ENCODE assay signal across 6 cellular contexts in the genomic region with DNA sequence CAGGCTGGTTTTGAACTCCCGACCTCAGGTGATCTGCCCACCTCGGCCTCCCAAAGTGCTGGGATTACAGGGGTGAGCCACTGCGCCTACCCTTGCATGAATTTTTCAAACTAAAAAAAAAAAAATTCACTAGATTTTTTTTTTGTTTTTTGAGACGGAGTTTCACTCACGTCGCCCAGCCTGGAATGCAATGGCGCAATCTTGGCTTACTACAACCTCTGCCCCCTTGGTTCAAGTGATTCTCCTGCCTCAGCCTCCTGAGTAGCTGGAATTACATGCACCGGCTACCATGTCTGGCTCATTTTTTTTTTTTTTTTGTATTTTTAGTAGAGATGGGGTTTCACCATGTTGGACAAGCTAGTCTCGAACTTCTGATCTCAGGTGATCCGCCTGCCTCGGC. TPM values are rescaled to one million over a fixed set of nuclear protein-coding genes. Genes with fewer than 3 reads are reported as not detected.
DNase-seq lines count a peak whose midpoint lies in the region; ATAC-seq, FAIRE-seq and TF ChIP-seq lines count a peak whose summit lies in the region.
"Not testable (repeated sequence)": the region's sequence is repeated elsewhere in the genome, so short reads cannot be mapped to it uniquely, and the experiment has no call there.

No MANE protein-coding gene starts in this region.

- H3K14ac ChIP-seq in H1 (ENCODE audit: insufficient read length); trophoblast cell (ENCODE audit: low read length): not testable (repeated sequence)

- not testable (repeated sequence) for H3K4me3 ChIP-seq in choroid plexus epithelial cell (ENCODE audit: low read depth, low read length); H1 (ENCODE audit: extremely low read depth in 1 of 4, insufficient read depth in 2 of 4, low read depth in 3 of 4, low read length in 4 of 4); HepG2 (replicated peaks in 1 of 3; ENCODE audit: insufficient read depth in 1 of 3, low read depth in 2 of 3, low read length in 3 of 3); trophoblast cell (ENCODE audit: low read depth, low read length)

- not testable (repeated sequence) for H3K56ac ChIP-seq in H1 (replicated peaks; ENCODE audit: insufficient read length, low read depth, low read length)

- not testable (repeated sequence) for H2BK5ac ChIP-seq in H1 (ENCODE audit: low read depth, low read length); trophoblast cell (ENCODE audit: low read depth, low read length, poor library complexity)

- not testable (repeated sequence) for H3K36me3 ChIP-seq in H1 (ENCODE audit: control insufficient read depth in 2 of 4, insufficient read depth in 4 of 4, low read length in 3 of 4); HepG2 (replicated peaks in 1 of 2; ENCODE audit: control insufficient read depth in 1 of 2, insufficient read depth in 2 of 2, low read length in 2 of 2); trophoblast cell (ENCODE audit: control insufficient read depth in 1 of 2, insufficient read depth in 2 of 2, low read length in 2 of 2)

- TF ChIP-seq CTCF in choroid plexus epithelial cell (conservative IDR thresholded peaks at IDR 0.05; ENCODE audit: low read depth, low read length); H1 (IDR thresholded peaks at IDR 0.05; ENCODE audit: control extremely low read depth in 1 of 3, insufficient read depth in 1 of 3, low read depth in 1 of 3, low read length in 3 of 3); HepG2 (CRISPR knock-in tag; IDR thresholded peaks at IDR 0.05); type B pancreatic cell (conservative IDR thresholded peaks at IDR 0.05): not testable (repeated sequence)

- not testable (repeated sequence) for H3K18ac ChIP-seq in H1 (ENCODE audit: extremely low read depth, low read length); trophoblast cell (ENCODE audit: low read length)

- H3K9me3 Mint-ChIP-seq in type B pancreatic cell = not testable (repeated sequence)

- not testable (repeated sequence) for H3K4me1 ChIP-seq in H1 (replicated peaks in 1 of 4; ENCODE audit: control insufficient read depth in 3 of 4, insufficient read depth in 4 of 4, low read length in 3 of 4); trophoblast cell (ENCODE audit: control insufficient read depth in 1 of 2, insufficient read depth in 2 of 2, low read length in 2 of 2)
- peaks cover 13% of the 10 kb centered on the region; the same call in 1 of the 2 replicates for H3K4me1 ChIP-seq in HepG2 (ENCODE audit: insufficient read depth, low read length)

- H4K5ac ChIP-seq in H1 (ENCODE audit: insufficient read length, low read depth, low read length) = not testable (repeated sequence)

- DNase-seq in amniotic epithelial cell (ENCODE audit: low read depth) = peak; percentile 23
- peak; percentile 55 for DNase-seq in choroid plexus epithelial cell (ENCODE audit: low read depth)
- not testable (repeated sequence) for DNase-seq in H1 (ENCODE audit: low read depth in 1 of 2, low spot score in 2 of 2); HepG2 (ENCODE audit: low spot score)
- DNase-seq in trophoblast cell = peak; percentile 59 to 76
- peak; percentile 3 for DNase-seq in type B pancreatic cell (ENCODE audit: extremely low spot score, unreplicated experiment)

- not testable (repeated sequence) for TF ChIP-seq RAD21 in H1 (IDR thresholded peaks at IDR 0.05 in 1 of 2, conservative IDR thresholded peaks at IDR 0.05 in 1 of 2; ENCODE audit: low read depth in 2 of 2, low read length in 2 of 2); HepG2 (CRISPR knock-in tag; IDR thresholded peaks at IDR 0.05)

- H4K8ac ChIP-seq in H1 (ENCODE audit: extremely low read depth, insufficient read depth, low read length); trophoblast cell (ENCODE audit: low read depth, low read length): not testable (repeated sequence)

- not testable (repeated sequence) for H3K27me3 ChIP-seq in H1 (replicated peaks in 1 of 4; ENCODE audit: control insufficient read depth in 3 of 4, extremely low read depth in 1 of 4, insufficient read depth in 3 of 4, low read length in 3 of 4); HepG2 (ENCODE audit: control insufficient read depth in 1 of 2, insufficient read depth in 2 of 2, low read length in 2 of 2); trophoblast cell (ENCODE audit: insufficient read depth, low read length)

- not testable (repeated sequence) for TF ChIP-seq EP300 in H1 (IDR thresholded peaks at IDR 0.05; ENCODE audit: borderline replicate concordance in 1 of 2, low read depth in 2 of 2, low read length in 2 of 2); HepG2 (IDR thresholded peaks at IDR 0.05; ENCODE audit: low read depth in 2 of 2, low read length in 2 of 2); HepG2 (CRISPR knock-in tag; IDR thresholded peaks at IDR 0.05; ENCODE audit: borderline replicate concordance)

- H3K23ac ChIP-seq in H1 (ENCODE audit: insufficient read length); trophoblast cell (ENCODE audit: low read length): not testable (repeated sequence)

- H3K79me1 ChIP-seq in H1 (ENCODE audit: low read depth, low read length); trophoblast cell (ENCODE audit: low read length): not testable (repeated sequence)

- H3K4me3 Mint-ChIP-seq in type B pancreatic cell = not testable (repeated sequence)

- H2BK120ac ChIP-seq in H1 (replicated peaks; ENCODE audit: low read depth, low read length); trophoblast cell (ENCODE audit: insufficient read depth, low read length, poor library complexity): not testable (repeated sequence)

- BruUV-seq in HepG2 (replicated peaks; lab: Mats Ljungman, UMichigan) = not testable (repeated sequence)

- H2AFZ ChIP-seq in H1 (ENCODE audit: low read length); HepG2 (ENCODE audit: low read length); trophoblast cell (ENCODE audit: insufficient read depth, low read length, poor library complexity): not testable (repeated sequence)

- H3K4me1 Mint-ChIP-seq in type B pancreatic cell (ENCODE audit: unreplicated experiment) = not testable (repeated sequence)

- H3K27ac Mint-ChIP-seq in type B pancreatic cell = not testable (repeated sequence)

- not testable (repeated sequence) for H2BK15ac ChIP-seq in H1 (ENCODE audit: low read length)

- not testable (repeated sequence) for H2BK20ac ChIP-seq in H1 (ENCODE audit: low read length)

- not testable (repeated sequence) for H3K23me2 ChIP-seq in H1 (ENCODE audit: low read depth, low read length)

- H3K27ac ChIP-seq in H1 (ENCODE audit: low read depth, low read length); HepG2 (ENCODE audit: extremely low read length, insufficient read depth, low read length); trophoblast cell (ENCODE audit: low read depth, low read length): not testable (repeated sequence)

- TF ChIP-seq POLR2A in H1 (IDR thresholded peaks at IDR 0.05; ENCODE audit: control extremely low read depth in 1 of 2, low read depth in 2 of 2, low read length in 2 of 2); HepG2 (IDR thresholded peaks at IDR 0.05; ENCODE audit: insufficient read depth in 1 of 2, low read depth in 2 of 2, low read length in 2 of 2): not testable (repeated sequence)

- H3K4me2 ChIP-seq in H1 (ENCODE audit: insufficient read depth in 1 of 2, low read depth in 2 of 2, low read length in 2 of 2); HepG2 (ENCODE audit: low read depth, low read length); trophoblast cell (ENCODE audit: low read length): not testable (repeated sequence)

- not testable (repeated sequence) for H3K79me2 ChIP-seq in H1 (ENCODE audit: control insufficient read depth in 1 of 2, insufficient read depth in 2 of 2, low read length in 2 of 2); HepG2 (ENCODE audit: insufficient read depth, low read length); trophoblast cell (ENCODE audit: control insufficient read depth, insufficient read depth, low read length, poor library complexity)

- POLR2A ChIA-PET in H1 (lab: Charles Lee; ENCODE audit: partially characterized antibody); HepG2 (lab: Yijun Ruan, JAX): not testable (repeated sequence)

- not testable (repeated sequence) for H3K27me3 Mint-ChIP-seq in type B pancreatic cell

- not testable (repeated sequence) for ATAC-seq in HepG2

- H3K9ac ChIP-seq in H1 (replicated peaks in 1 of 4; ENCODE audit: extremely low read depth in 1 of 4, low read depth in 3 of 4, low read length in 3 of 4); HepG2 (ENCODE audit: insufficient read depth, low read depth, low read length); trophoblast cell (ENCODE audit: low read length): not testable (repeated sequence)

- not testable (repeated sequence) for H3K4ac ChIP-seq in H1 (replicated peaks; ENCODE audit: insufficient read length, low read depth, low read length); trophoblast cell (ENCODE audit: low read depth, low read length)

- H2AK5ac ChIP-seq in H1 (ENCODE audit: low read depth, low read length); trophoblast cell (ENCODE audit: low read length): not testable (repeated sequence)

- CTCF ChIA-PET in H1 (lab: Charles Lee; ENCODE audit: partially characterized antibody) = interaction anchor here (1.3 to 3.0 kb wide), 3 partner anchors 11 to 22 kb away, joined by 3 to 13 read pairs (median 5); no protein-coding TSS in a partner anchor
- CTCF ChIA-PET in HepG2 (lab: Yijun Ruan, JAX; ENCODE audit: low intra/inter-chr PET ratio, low total read pairs) = not testable (repeated sequence)

- H4K20me1 ChIP-seq in H1 (replicated peaks in 1 of 2; ENCODE audit: control insufficient read depth in 1 of 2, insufficient read depth in 2 of 2, low read length in 2 of 2); HepG2 (ENCODE audit: insufficient read depth, low read length): not testable (repeated sequence)

- WGBS in H1 (ENCODE audit: extremely low coverage in 1 of 2, insufficient coverage in 1 of 2, insufficient read length in 1 of 2, insufficient replicate concordance in 2 of 2, low coverage in 1 of 2, low lambda C conversion rate in 2 of 2, missing lambda C conversion rate in 1 of 2), 2 experiments = 89% methylated on average over 9 of the region's 11 CpGs; no CpG with 5 or more reads in 1 of the 2 experiments
- WGBS in HepG2 (ENCODE audit: low lambda C conversion rate) = 29% methylated on average over 11 of the region's 11 CpGs
- no CpG with 5 or more reads among the region's 11 CpGs for WGBS in trophoblast cell (ENCODE audit: extremely low coverage, insufficient coverage, insufficient read length)

- H3K9me3 ChIP-seq in H1 (ENCODE audit: insufficient read depth in 2 of 2, low read depth in 1 of 2, low read length in 1 of 2); HepG2 (ENCODE audit: low read length); trophoblast cell (ENCODE audit: insufficient read depth, low read depth, low read length): not testable (repeated sequence)

- not testable (repeated sequence) for H3K36me3 Mint-ChIP-seq in type B pancreatic cell

- intact Hi-C loops in HepG2 (cut with micrococcal nuclease; ENCODE audit: unreplicated experiment) = not testable (repeated sequence)

- FAIRE-seq in H1 (lab: Jason Lieb, UNC); HepG2 (lab: Jason Lieb, UNC): not testable (repeated sequence)

- H4K91ac ChIP-seq in H1 (replicated peaks; ENCODE audit: insufficient read length, low read length); trophoblast cell (ENCODE audit: low read depth, low read length): not testable (repeated sequence)

- H4K12ac ChIP-seq in trophoblast cell (ENCODE audit: low read depth, low read length) = not testable (repeated sequence)

- not testable (repeated sequence) for H2BK12ac ChIP-seq in H1 (ENCODE audit: low read depth, low read length); trophoblast cell (ENCODE audit: low read length)

- in situ Hi-C loops in HepG2 (cut with HindIII; ENCODE audit: extremely low pct_ligation_motif_present, low pct_unique_long_range_greater_than_20kb) = not testable (repeated sequence)

RNA-seq across cellular contexts. Expression of a gene that starts 12.2 kb away (rescaled TPM):
- 83.3 and 85.1 TPM in 2 replicates for total RNA-seq in H1 (2021; fragmentation: NEBNext Ultra II Directional; extraction: Animal tissue kit (Norgen Biotek cat#: 25700))
- 13.0 and 15.8 TPM in 2 replicates for polyA plus RNA-seq in H1 (2011; rRNA removed)
- polyA plus RNA-seq in H1 (2011; cell fraction: cytosol; rRNA removed) = 16.1 TPM
- 49.0 TPM for polyA plus RNA-seq in H1 (2011; cell fraction: nucleus; rRNA removed)
- polyA plus RNA-seq in H1 (2012, experiment 1 of 2) = 30.5 to 46.1 TPM (median 38.1 TPM) in 4 replicates
- 2.3 TPM for polyA plus RNA-seq in H1 (2012, experiment 2 of 2)
- 51.4 TPM for polyA plus RNA-seq in H1 (2013, experiment 1 of 2)
- 46.2 TPM for polyA plus RNA-seq in H1 (2013, experiment 2 of 2)
- polyA minus RNA-seq in H1 (2011; rRNA and poly(A)+ RNA removed) = 23.9 and 34.5 TPM in 2 replicates
- 30.2 TPM for polyA minus RNA-seq in H1 (2011; cell fraction: cytosol; rRNA and poly(A)+ RNA removed)
- 70.5 TPM for polyA minus RNA-seq in H1 (2011; cell fraction: nucleus; rRNA and poly(A)+ RNA removed)
- 22.9 and 54.3 TPM in 2 replicates for total RNA-seq in HepG2 (2016; rRNA removed; fragmentation: Illumina TruSeq; extraction: Trizol)
- 2.3 and 2.6 TPM in 2 replicates for total RNA-seq in HepG2 (2016; cell fraction: cytosol; rRNA removed; fragmentation: Illumina TruSeq; extraction: Trizol; ENCODE audit: low read depth)
- total RNA-seq in HepG2 (2016; cell fraction: insoluble cytoplasmic fraction; rRNA removed; fragmentation: Illumina TruSeq; extraction: Trizol) = 19.0 and 47.1 TPM in 2 replicates
- total RNA-seq in HepG2 (2016; cell fraction: membrane; rRNA removed; fragmentation: Illumina TruSeq; extraction: Trizol) = 8.0 and 10.9 TPM in 2 replicates
- 63.2 and 64.1 TPM in 2 replicates for total RNA-seq in HepG2 (2016; cell fraction: nucleus; rRNA removed; fragmentation: Illumina TruSeq; extraction: Trizol)
- 4.7 and 6.7 TPM in 2 replicates for polyA plus RNA-seq in HepG2 (2011; rRNA removed)
- 5.0 and 5.1 TPM in 2 replicates for polyA plus RNA-seq in HepG2 (2011; cell fraction: cytosol; rRNA removed)
- 10.0 and 14.1 TPM in 2 replicates for polyA plus RNA-seq in HepG2 (2011; cell fraction: nucleus; rRNA removed)
- 6.6 and 17.1 TPM in 2 replicates for polyA plus RNA-seq in HepG2 (2012)
- polyA plus RNA-seq in HepG2 (2016; cell fraction: cytosol; fragmentation: Illumina TruSeq; extraction: Trizol; ENCODE audit: low read depth) = 1.0 and 1.3 TPM in 2 replicates
- 49.6 and 59.8 TPM in 2 replicates for polyA plus RNA-seq in HepG2 (2016; cell fraction: insoluble cytoplasmic fraction; fragmentation: Illumina TruSeq; extraction: Trizol; ENCODE audit: low read depth)
- polyA plus RNA-seq in HepG2 (2016; cell fraction: membrane; fragmentation: Illumina TruSeq; extraction: Trizol; ENCODE audit: low read depth) = 2.2 and 3.0 TPM in 2 replicates
- 88.9 and 112 TPM in 2 replicates for polyA plus RNA-seq in HepG2 (2016; cell fraction: nucleus; fragmentation: Illumina TruSeq; extraction: Trizol; ENCODE audit: insufficient read depth, low read depth)
- 8.0 and 51.1 TPM in 2 replicates for polyA minus RNA-seq in HepG2 (2011; rRNA and poly(A)+ RNA removed; ENCODE audit: low replicate concordance)
- polyA minus RNA-seq in HepG2 (2011; cell fraction: cytosol; rRNA and poly(A)+ RNA removed) = 16.7 and 21.3 TPM in 2 replicates
- polyA minus RNA-seq in HepG2 (2011; cell fraction: nucleus; rRNA and poly(A)+ RNA removed) = 25.5 and 35.3 TPM in 2 replicates
- polyA plus RNA-seq in trophoblast cell (2013) = 28.7 and 34.2 TPM in 2 replicates
- 40.5 and 104 TPM in 2 replicates for total RNA-seq in type B pancreatic cell (ENCODE audit: low replicate concordance)
